17 cellular contexts compared by ENCODE assay signal in genomic region chr3:14284694-14285404, GRCh38.
"Had no signal": no experiment of that assay in that cellular context is flagged by ENCODE, and none has a peak within 500 bp of the region (broad histone marks: within the 10 kb centered on the region; RNA-seq: fewer than 3 reads in every experiment).

No MANE protein-coding gene starts in this region.

- ATAC-seq: effector memory CD8-positive, alpha-beta T cell; foreskin keratinocyte; naive thymus-derived CD4-positive, alpha-beta T cell; stimulated activated naive CD8-positive, alpha-beta T cell treated with anti-CD3 and anti-CD28 coated beads, Interleukin-15, Interleukin-2, amounts not matched to agents 100 U/mL and 50 U/mL, for 24 hours had no signal

- DNase-seq: activated CD4-positive, alpha-beta T cell treated with anti-CD3 and anti-CD28 coated beads, Interleukin-2, amount 10 ng/mL, durations not matched to agents 7 days and 5 days; activated CD8-positive, alpha-beta memory T cell treated with anti-CD3 and anti-CD28 coated beads for 24 hours; activated gamma-delta T cell treated with Interleukin-2 at 50 U/mL for 16 hours; activated naive CD8-positive, alpha-beta T cell treated with anti-CD3 and anti-CD28 coated beads for 36 hours; brain microvascular endothelial cell; effector memory CD8-positive, alpha-beta T cell; foreskin keratinocyte; immature natural killer cell; lower lobe of right lung; naive thymus-derived CD4-positive, alpha-beta T cell; small intestine; stimulated activated CD4-positive, alpha-beta T cell treated with anti-CD3 and anti-CD28 coated beads, Interleukin-4, amount 100 ng/mL, for 4 hours; stimulated activated CD8-positive, alpha-beta memory T cell treated with anti-CD3 and anti-CD28 coated beads, Interleukin-4, amount 100 ng/mL, for 48 hours; stimulated activated naive CD8-positive, alpha-beta T cell treated with anti-CD3 and anti-CD28 coated beads, Interleukin-15, Interleukin-2, amounts not matched to agents 100 U/mL and 50 U/mL, for 24 hours; T-helper 2 cell; transverse colon had no signal

- H3K27ac ChIP-seq: brain microvascular endothelial cell, foreskin keratinocyte, lower lobe of right lung, right atrium auricular region, transverse colon had no signal

- H3K36me3 ChIP-seq: brain microvascular endothelial cell, lower lobe of right lung, right atrium auricular region, transverse colon had no signal

- H3K9me3 ChIP-seq: lower lobe of right lung, right atrium auricular region, transverse colon had no signal

- H3K27me3 ChIP-seq: right atrium auricular region had no signal

- H3K4me3 ChIP-seq: lower lobe of right lung, right atrium auricular region, transverse colon had no signal

- H3K4me1 ChIP-seq: foreskin keratinocyte, lower lobe of right lung had no signal
